ENCODE assay signal across 8 cellular contexts in genomic region chr1:89844236-89844807, GRCh38. TPM values are rescaled to one million over a fixed set of nuclear protein-coding genes. Genes with fewer than 3 reads are reported as not detected.
A peak's percentile ranks its signal among the peaks of the same experiment; 100 is the strongest.
DNase-seq lines count a peak whose midpoint lies in the region; ATAC-seq and TF ChIP-seq lines count a peak whose summit lies in the region.

No MANE protein-coding gene starts in this region.

- H3F3A ChIP-seq in PC-3 (ENCODE audit: low read length, unreplicated experiment) = no peaks in the 10 kb centered on the region

- POLR2A ChIA-PET in PC-3 (lab: Charles Lee; ENCODE audit: unreplicated experiment) = no interaction called here

- peak; percentile 9 for DNase-seq in PC-3
- no peak for DNase-seq in natural killer cell treated with Interleukin-12 subunit alpha and Interleukin-12 subunit beta and Interleukin-15 and Interleukin-18, amount 100 ng/mL, for 72 hours (ENCODE audit: low spot score)
- no peak for DNase-seq in uterus
- DNase-seq in lower leg skin (ENCODE audit: low spot score in 2 of 2) = no peak

- H3K27me3 Mint-ChIP-seq in brain = no peaks in the 10 kb centered on the region
- no peaks in the 10 kb centered on the region for H3K27me3 Mint-ChIP-seq in natural killer cell treated with Interleukin-12 subunit alpha and Interleukin-12 subunit beta and Interleukin-15 and Interleukin-18, amount 100 ng/mL, for 72 hours

- H2AFZ ChIP-seq in PC-3 (ENCODE audit: low read length) = peak overlapping the region; percentile 98

- H3K9ac ChIP-seq in BLaER1 treated with 17β-estradiol and CSF1 and Interleukin-3, amounts not matched to agents 10 nM and 100 nM = peak overlapping the region; percentile 67 to 92 (median 85)
- H3K9ac ChIP-seq in PC-3 (ENCODE audit: low read length) = peak overlapping the region; percentile 91

- peaks cover 46% of the 10 kb centered on the region for H3K36me3 Mint-ChIP-seq in brain
- no peaks in the 10 kb centered on the region for H3K36me3 Mint-ChIP-seq in natural killer cell treated with Interleukin-12 subunit alpha and Interleukin-12 subunit beta and Interleukin-15 and Interleukin-18, amount 100 ng/mL, for 72 hours

- peak; percentile 1; the same call in 1 of the 2 replicates for ATAC-seq in PC-3
- ATAC-seq in natural killer cell treated with Interleukin-12 subunit alpha and Interleukin-12 subunit beta and Interleukin-15 and Interleukin-18, amount 100 ng/mL, for 72 hours = no peak
- ATAC-seq in GM21515 (IDR thresholded peaks at IDR 0.05; ENCODE audit: unreplicated experiment) = no peak
- ATAC-seq in HG02840 (IDR thresholded peaks at IDR 0.05; ENCODE audit: low FRiP score, unreplicated experiment) = no peak

- H3K4me3 ChIP-seq in BLaER1 treated with 17β-estradiol and CSF1 and Interleukin-3, amounts not matched to agents 10 nM and 100 nM = peak overlapping the region; percentile 57 to 88 (median 76)
- H3K4me3 ChIP-seq in PC-3 (ENCODE audit: low read length) = peak overlapping the region; percentile 90
- H3K4me3 ChIP-seq in uterus = peak overlapping the region; percentile 68 to 78
- no peak overlapping the region for H3K4me3 ChIP-seq in lower leg skin (ENCODE audit: low read depth, poor library complexity, severe bottlenecking)

- H3K9me3 ChIP-seq in BLaER1 treated with 17β-estradiol and CSF1 and Interleukin-3, amounts not matched to agents 10 nM and 100 nM (replicated peaks in 1 of 11) = no peaks in the 10 kb centered on the region
- H3K9me3 ChIP-seq in PC-3 (ENCODE audit: low read length) = no peaks in the 10 kb centered on the region
- H3K9me3 ChIP-seq in uterus = no peaks in the 10 kb centered on the region

- H3K9me2 ChIP-seq in PC-3 (replicated peaks; ENCODE audit: low read length) = no peaks in the 10 kb centered on the region

- no peaks in the 10 kb centered on the region for H3K9me3 Mint-ChIP-seq in brain
- no peaks in the 10 kb centered on the region for H3K9me3 Mint-ChIP-seq in natural killer cell treated with Interleukin-12 subunit alpha and Interleukin-12 subunit beta and Interleukin-15 and Interleukin-18, amount 100 ng/mL, for 72 hours

- peaks cover 63% of the 10 kb centered on the region for H3K4me1 Mint-ChIP-seq in brain
- peaks cover 26 to 35% of the 10 kb centered on the region in 2 donors for H3K4me1 Mint-ChIP-seq in natural killer cell treated with Interleukin-12 subunit alpha and Interleukin-12 subunit beta and Interleukin-15 and Interleukin-18, amount 100 ng/mL, for 72 hours (ENCODE audit: low read depth in 2 of 2)

- H3K79me2 ChIP-seq in PC-3 (ENCODE audit: low read length) = peaks cover 29% of the 10 kb centered on the region

- WGBS in lower leg skin, 2 donors = 51 to 58% methylated on average over 7 of the region's 7 CpGs

- H3K27ac ChIP-seq in BLaER1 treated with 17β-estradiol and CSF1 and Interleukin-3, amounts not matched to agents 10 nM and 100 nM = peak overlapping the region in 9 of 11 experiments; percentile 76 to 93 (median 88); a peak in 18 of 22 replicates
- H3K27ac ChIP-seq in PC-3 (ENCODE audit: low read length) = peak overlapping the region; percentile 58; the same call in 1 of the 2 replicates
- peak overlapping the region; percentile 83 to 86 for H3K27ac ChIP-seq in uterus

- peak overlapping the region; percentile 36 to 80 (median 51) for H3K27ac Mint-ChIP-seq in brain
- H3K27ac Mint-ChIP-seq in natural killer cell treated with Interleukin-12 subunit alpha and Interleukin-12 subunit beta and Interleukin-15 and Interleukin-18, amount 100 ng/mL, for 72 hours = peak overlapping the region; percentile 85 to 90

- BruUV-seq in PC-3 (replicated peaks; lab: Mats Ljungman, UMichigan) = TSS peak; percentile 45

- TF ChIP-seq CTCF in PC-3 (conservative IDR thresholded peaks at IDR 0.05; ENCODE audit: low read depth, low read length) (no peak), brain (conservative IDR thresholded peaks at IDR 0.05) (no peak), uterus (IDR thresholded peaks at IDR 0.05) (no peak), lower leg skin (IDR thresholded peaks at IDR 0.05) (no peak)

- H3K4me2 ChIP-seq in BLaER1 treated with 17β-estradiol and CSF1 and Interleukin-3, amounts not matched to agents 10 nM and 100 nM = peak overlapping the region; percentile 86 to 98 (median 95)
- peak overlapping the region; percentile 87 for H3K4me2 ChIP-seq in PC-3 (ENCODE audit: low read length)

- H3K36me3 ChIP-seq in BLaER1 treated with 17β-estradiol and CSF1 and Interleukin-3, amounts not matched to agents 10 nM and 100 nM = peaks cover 23 to 69% (median 29%) of the 10 kb centered on the region in 11 experiments; a peak in 21 of 22 replicates
- H3K36me3 ChIP-seq in PC-3 (ENCODE audit: low read depth, low read length) (0 out of 2 replicates have a peak, but pooled peaks cover 7% of the 10 kb centered on the region), uterus (no peaks in the 10 kb centered on the region)

- H4K20me1 ChIP-seq in BLaER1 treated with 17β-estradiol and CSF1 and Interleukin-3, amounts not matched to agents 10 nM and 100 nM = peaks cover 0 to 97% (median 19%) of the 10 kb centered on the region in 11 experiments; a peak in 16 of 22 replicates
- H4K20me1 ChIP-seq in PC-3 (ENCODE audit: low read length) = no peaks in the 10 kb centered on the region

- CTCF ChIA-PET in PC-3 (lab: Charles Lee) = no interaction called here

- TF ChIP-seq POLR2A in uterus (IDR thresholded peaks at IDR 0.05) = no peak
- no peak for TF ChIP-seq POLR2A in lower leg skin (IDR thresholded peaks at IDR 0.05)

- peak overlapping the region; percentile 41 to 91 (median 84) for H3K4me3 Mint-ChIP-seq in brain
- H3K4me3 Mint-ChIP-seq in natural killer cell treated with Interleukin-12 subunit alpha and Interleukin-12 subunit beta and Interleukin-15 and Interleukin-18, amount 100 ng/mL, for 72 hours = peak overlapping the region; percentile 92

- H3K27me3 ChIP-seq in BLaER1 treated with 17β-estradiol and CSF1 and Interleukin-3, amounts not matched to agents 10 nM and 100 nM = no peaks in the 10 kb centered on the region
- no peaks in the 10 kb centered on the region for H3K27me3 ChIP-seq in PC-3 (ENCODE audit: low read length)
- H3K27me3 ChIP-seq in uterus = no peaks in the 10 kb centered on the region

- H3K4me1 ChIP-seq in BLaER1 treated with 17β-estradiol and CSF1 and Interleukin-3, amounts not matched to agents 10 nM and 100 nM = peaks cover 62 to 70% (median 64%) of the 10 kb centered on the region in 10 experiments
- H3K4me1 ChIP-seq in PC-3 (ENCODE audit: insufficient read depth, low read length) (peaks cover 16% of the 10 kb centered on the region), uterus (no peaks in the 10 kb centered on the region)

- intact Hi-C loops in PC-3 (cut with micrococcal nuclease) = loop anchor here (5.0 kb wide), 2 partner anchors 43 to 63 kb away; no protein-coding TSS in a partner anchor
- intact Hi-C loops in uterus (cut with DNase I; ENCODE audit: low total_unique reads) = no loop called here
- intact Hi-C loops in lower leg skin (cut with DNase I; ENCODE audit: low total_unique reads) = no loop called here

RNA-seq across cellular contexts. Expression of gene LRRC8D, which starts 23.5 kb away (rescaled TPM):
- total RNA-seq in PC-3 (2014; rRNA removed) (19.6 and 21.8 TPM in 2 replicates), uterus (10 to 100 TPM; 12.0 to 47.4 (median 17.8) TPM), lower leg skin (10 to 100 TPM; 14.4 to 17.7 (median 15.7) TPM)
- polyA plus RNA-seq in brain (ENCODE audit: insufficient read depth, low read depth, low replicate concordance) = 41.7 TPM
- total RNA-seq in natural killer cell treated with Interleukin-12 subunit alpha and Interleukin-12 subunit beta and Interleukin-15 and Interleukin-18, amount 100 ng/mL, for 72 hours = 10 to 100 TPM; 19.8 to 27.3 TPM
